Comparison of ENCODE assay signal across 20 cellular contexts in genomic region chr10:129532838-129533237, GRCh38.
DNase-seq lines count a peak whose midpoint lies in the region; ATAC-seq and TF ChIP-seq lines count a peak whose summit lies in the region.
"Had no signal": no experiment of that assay in that cellular context is flagged by ENCODE, and none has a peak within 500 bp of the region (broad histone marks: within the 10 kb centered on the region; RNA-seq: fewer than 3 reads in every experiment).

No MANE protein-coding gene starts in this region.

- H3K4me1 ChIP-seq in PC-9 (replicated peaks; ENCODE audit: insufficient read depth) (peaks cover 17% of the 10 kb centered on the region), psoas muscle (peaks cover 13% of the 10 kb centered on the region)

- no peaks in the 10 kb centered on the region for H3K9me2 ChIP-seq in PC-9 (ENCODE audit: insufficient read depth)

- H3K4me3 ChIP-seq in PC-9 (no peak overlapping the region), psoas muscle (no peak overlapping the region)
- H3K4me3 ChIP-seq: hepatocyte, neural progenitor cell, vagina had no signal

- BruUV-seq in PC-9 (replicated peaks; lab: Mats Ljungman, UMichigan) = no TSS peak

- H3K27me3 ChIP-seq in PC-9 (ENCODE audit: insufficient read depth, low read depth) = no peaks in the 10 kb centered on the region
- no peaks in the 10 kb centered on the region for H3K27me3 ChIP-seq in psoas muscle (ENCODE audit: insufficient read depth in 3 of 3, low read length in 2 of 3)
- H3K27me3 ChIP-seq: hepatocyte, neural progenitor cell, vagina had no signal

- H2AFZ ChIP-seq in PC-9 = no peak overlapping the region
- H2AFZ ChIP-seq: hepatocyte, neural progenitor cell had no signal

- POLR2A ChIA-PET in PC-9 (lab: Charles Lee; ENCODE audit: unreplicated experiment) = no interaction called here

- H4K20me1 ChIP-seq in PC-9 (ENCODE audit: insufficient read depth) = no peaks in the 10 kb centered on the region

- DNase-seq in PC-9 (no peak), left ventricle myocardium superior (no peak), psoas muscle (peak in 1 of 2 donors; percentile 60), NCI-H1105 (lab: John Stamatoyannopoulos, UW) (no peak)
- no peak for DNase-seq in stimulated activated CD4-positive, alpha-beta T cell treated with anti-CD3 and anti-CD28 coated beads, Interleukin-2, amount 100 ng/mL, for 24 hours
- DNase-seq: activated CD4-positive, alpha-beta T cell treated with anti-CD3 and anti-CD28 coated beads for 4 hours; cerebellar nuclear complex; effector memory CD8-positive, alpha-beta T cell; KBM-7; NCI-H1105 treated with DMSO at 0.1 percent for 48 hours; NCI-H2171; NCI-H774; PC-3; stimulated activated CD4-positive, alpha-beta T cell treated with anti-CD3 and anti-CD28 coated beads, Interleukin-1b, Interleukin-23, amount 100 ng/mL, for 48 hours had no signal

- H3K36me3 ChIP-seq in PC-9 (ENCODE audit: low read depth) (no peaks in the 10 kb centered on the region), psoas muscle (ENCODE audit: insufficient read depth in 1 of 2, low read depth in 1 of 2) (peaks cover 0 to 11% of the 10 kb centered on the region in 2 donors)
- H3K36me3 ChIP-seq: neural progenitor cell, vagina had no signal

- 22 to 25% (median 25%) methylated on average over 11 to 12 of the region's 12 CpGs for WGBS in psoas muscle, 3 donors

- no peaks in the 10 kb centered on the region for H3K79me2 ChIP-seq in PC-9 (ENCODE audit: low read depth)

- CTCF ChIA-PET in PC-9 (lab: Charles Lee) = no interaction called here

- peak overlapping the region; percentile 64 for H3K4me2 ChIP-seq in PC-9
- H3K4me2 ChIP-seq: hepatocyte, neural progenitor cell had no signal

- peaks cover 12% of the 10 kb centered on the region; the same call in 1 of the 2 replicates for H3F3A ChIP-seq in PC-9 (ENCODE audit: insufficient read depth, low read depth)

- intact Hi-C loops in PC-9 (cut with micrococcal nuclease; ENCODE audit: unreplicated experiment) (loop anchor here (10.0 kb wide), 1 partner anchor 68 kb away; the partner anchor contains the start of gene MGMT), left ventricle myocardium superior (cut with micrococcal nuclease) (no loop called here), psoas muscle (cut with DNase I) (no loop called here)

- no peaks in the 10 kb centered on the region for H3K9me3 ChIP-seq in PC-9 (ENCODE audit: insufficient read depth, low read depth)
- H3K9me3 ChIP-seq in psoas muscle = no peaks in the 10 kb centered on the region
- H3K9me3 ChIP-seq: vagina had no signal

- peak; percentile 55 for ATAC-seq in GM21723 (IDR thresholded peaks at IDR 0.05; ENCODE audit: unreplicated experiment)
- peak; percentile 31 for ATAC-seq in left ventricle myocardium superior
- peak; percentile 48 to 70 (median 56) for ATAC-seq in psoas muscle
- ATAC-seq in GM19467 (IDR thresholded peaks at IDR 0.05; ENCODE audit: unreplicated experiment) = no peak
- no peak for ATAC-seq in HG03039 (IDR thresholded peaks at IDR 0.05; ENCODE audit: unreplicated experiment)
- ATAC-seq: effector memory CD8-positive, alpha-beta T cell had no signal

- H3K27ac ChIP-seq in PC-9 = peak overlapping the region; percentile 59; the same call in 1 of the 2 replicates
- H3K27ac ChIP-seq in psoas muscle = no peak overlapping the region
- H3K27ac ChIP-seq: hepatocyte, neural progenitor cell, vagina had no signal

- TF ChIP-seq CTCF in PC-9 (conservative IDR thresholded peaks at IDR 0.05) (no peak), psoas muscle (IDR thresholded peaks at IDR 0.05) (no peak)

Comparison
In these comparisons a context has a peak if more than half of its experiments do, and no peak if none do; other contexts are left out.
1. ATAC-seq: peak in GM21723 (single experiment), left ventricle myocardium superior (single experiment) and psoas muscle (4 of 4); none in GM19467 (single experiment) and HG03039 (single experiment).